Comparison of ENCODE assay signal across 11 cellular contexts in genomic region chr13:30033681-30034447, GRCh38.
A peak's percentile ranks its signal among the peaks of the same experiment; 100 is the strongest.
DNase-seq lines count a peak whose midpoint lies in the region; ATAC-seq, FAIRE-seq and TF ChIP-seq lines count a peak whose summit lies in the region.
"Had no signal": no experiment of that assay in that cellular context is flagged by ENCODE, and none has a peak within 500 bp of the region (broad histone marks: within the 10 kb centered on the region; RNA-seq: fewer than 3 reads in every experiment).

No MANE protein-coding gene starts in this region.

- no peaks in the 10 kb centered on the region for H3K27me3 Mint-ChIP-seq in activated naive CD4-positive, alpha-beta T cell treated with anti-CD3 and anti-CD28 coated beads for 36 hours (ENCODE audit: low read depth)
- H3K27me3 Mint-ChIP-seq in stimulated activated naive B cell treated with anti-CD40 and anti-IgM and Interleukin-4, amounts not matched to agents 10 μg/mL and 1 μg/mL and 100 μg/mL, for 72 hours = peaks cover 11 to 15% of the 10 kb centered on the region in 2 donors

- TF ChIP-seq CTCF in fibroblast of pulmonary artery (IDR thresholded peaks at IDR 0.05; ENCODE audit: low read length, missing control alignments) = no peak

- no peak overlapping the region for H3K4me3 ChIP-seq in fibroblast of pulmonary artery (replicated peaks; ENCODE audit: low read depth, low read length)

- no peaks in the 10 kb centered on the region for H3K9me3 Mint-ChIP-seq in stimulated activated effector memory CD8-positive, alpha-beta T cell treated with anti-CD3 and anti-CD28 coated beads, Interleukin-12 subunit alpha, Interleukin-12 subunit beta, amount 100 ng/mL, for 72 hours
- H3K9me3 Mint-ChIP-seq in activated naive CD4-positive, alpha-beta T cell treated with anti-CD3 and anti-CD28 coated beads for 36 hours = no peaks in the 10 kb centered on the region
- no peaks in the 10 kb centered on the region for H3K9me3 Mint-ChIP-seq in stimulated activated naive B cell treated with anti-CD40 and anti-IgM and Interleukin-4, amounts not matched to agents 10 μg/mL and 1 μg/mL and 100 μg/mL, for 72 hours
- H3K9me3 Mint-ChIP-seq: activated naive CD4-positive, alpha-beta T cell treated with anti-CD3 and anti-CD28 coated beads, Interleukin-2, amount 50 U/mL, for 72 hours had no signal

- peaks cover 9% of the 10 kb centered on the region for H3K4me1 Mint-ChIP-seq in stimulated activated effector memory CD8-positive, alpha-beta T cell treated with anti-CD3 and anti-CD28 coated beads, Interleukin-12 subunit alpha, Interleukin-12 subunit beta, amount 100 ng/mL, for 72 hours
- H3K4me1 Mint-ChIP-seq in activated naive CD4-positive, alpha-beta T cell treated with anti-CD3 and anti-CD28 coated beads for 36 hours (ENCODE audit: low read depth) = no peaks in the 10 kb centered on the region
- no peaks in the 10 kb centered on the region for H3K4me1 Mint-ChIP-seq in stimulated activated naive B cell treated with anti-CD40 and anti-IgM and Interleukin-4, amounts not matched to agents 10 μg/mL and 1 μg/mL and 100 μg/mL, for 72 hours

- intact Hi-C loops in activated naive CD4-positive, alpha-beta T cell treated with anti-CD3 and anti-CD28 coated beads for 36 hours (cut with micrococcal nuclease) = no loop called here

- peak; percentile 69 for DNase-seq in H4 (ENCODE audit: low spot score)
- DNase-seq in RCC 7860 (ENCODE audit: low spot score) = peak; percentile 29
- DNase-seq in fibroblast of pulmonary artery (ENCODE audit: low read depth) = peak; percentile 59
- no peak for DNase-seq in stimulated activated effector memory CD8-positive, alpha-beta T cell treated with anti-CD3 and anti-CD28 coated beads, Interleukin-12 subunit alpha, Interleukin-12 subunit beta, amount 100 ng/mL, for 72 hours (ENCODE audit: low spot score in 2 of 2)
- DNase-seq in activated naive CD4-positive, alpha-beta T cell treated with anti-CD3 and anti-CD28 coated beads for 36 hours = no peak
- no peak for DNase-seq in stimulated activated naive CD4-positive, alpha-beta T cell treated with Interleukin-2 at 50 U/mL for 16 hours (lab: John Stamatoyannopoulos, UW)
- DNase-seq in stimulated activated naive B cell treated with anti-CD40 and anti-IgM and Interleukin-4, amounts not matched to agents 10 μg/mL and 1 μg/mL and 100 μg/mL, for 72 hours = no peak
- DNase-seq: NCI-H1092, T-helper 1 cell had no signal

- H3K36me3 Mint-ChIP-seq in stimulated activated effector memory CD8-positive, alpha-beta T cell treated with anti-CD3 and anti-CD28 coated beads, Interleukin-12 subunit alpha, Interleukin-12 subunit beta, amount 100 ng/mL, for 72 hours = no peaks in the 10 kb centered on the region
- H3K36me3 Mint-ChIP-seq in activated naive CD4-positive, alpha-beta T cell treated with anti-CD3 and anti-CD28 coated beads for 36 hours (ENCODE audit: low read depth) = no peaks in the 10 kb centered on the region
- H3K36me3 Mint-ChIP-seq in stimulated activated naive B cell treated with anti-CD40 and anti-IgM and Interleukin-4, amounts not matched to agents 10 μg/mL and 1 μg/mL and 100 μg/mL, for 72 hours = no peaks in the 10 kb centered on the region
- H3K36me3 Mint-ChIP-seq: activated naive CD4-positive, alpha-beta T cell treated with anti-CD3 and anti-CD28 coated beads, Interleukin-2, amount 50 U/mL, for 72 hours had no signal

- peak; percentile 87 for ATAC-seq in stimulated activated effector memory CD8-positive, alpha-beta T cell treated with anti-CD3 and anti-CD28 coated beads, Interleukin-12 subunit alpha, Interleukin-12 subunit beta, amount 100 ng/mL, for 72 hours
- no peak for ATAC-seq in GM18867 (IDR thresholded peaks at IDR 0.05; ENCODE audit: unreplicated experiment)
- ATAC-seq in stimulated activated naive B cell treated with anti-CD40 and anti-IgM and Interleukin-4, amounts not matched to agents 10 μg/mL and 1 μg/mL and 100 μg/mL, for 72 hours (replicated peaks) = no peak

- no peak overlapping the region for H3K4me3 Mint-ChIP-seq in stimulated activated effector memory CD8-positive, alpha-beta T cell treated with anti-CD3 and anti-CD28 coated beads, Interleukin-12 subunit alpha, Interleukin-12 subunit beta, amount 100 ng/mL, for 72 hours
- no peak overlapping the region for H3K4me3 Mint-ChIP-seq in activated naive CD4-positive, alpha-beta T cell treated with anti-CD3 and anti-CD28 coated beads for 36 hours
- no peak overlapping the region for H3K4me3 Mint-ChIP-seq in stimulated activated naive B cell treated with anti-CD40 and anti-IgM and Interleukin-4, amounts not matched to agents 10 μg/mL and 1 μg/mL and 100 μg/mL, for 72 hours

- no peak overlapping the region for H3K27ac Mint-ChIP-seq in stimulated activated effector memory CD8-positive, alpha-beta T cell treated with anti-CD3 and anti-CD28 coated beads, Interleukin-12 subunit alpha, Interleukin-12 subunit beta, amount 100 ng/mL, for 72 hours
- no peak overlapping the region for H3K27ac Mint-ChIP-seq in activated naive CD4-positive, alpha-beta T cell treated with anti-CD3 and anti-CD28 coated beads for 36 hours
- no peak overlapping the region for H3K27ac Mint-ChIP-seq in stimulated activated naive B cell treated with anti-CD40 and anti-IgM and Interleukin-4, amounts not matched to agents 10 μg/mL and 1 μg/mL and 100 μg/mL, for 72 hours
- H3K27ac Mint-ChIP-seq: activated naive CD4-positive, alpha-beta T cell treated with anti-CD3 and anti-CD28 coated beads, Interleukin-2, amount 50 U/mL, for 72 hours had no signal

- CTCF ChIA-PET in activated naive CD4-positive, alpha-beta T cell treated with anti-CD3 and anti-CD28 coated beads for 36 hours (lab: Charles Lee) = interaction anchor here (0.5 kb wide), 1 partner anchor 358 kb away, joined by 5 read pairs; no protein-coding TSS in a partner anchor

- FAIRE-seq in RCC 7860 (lab: Jason Lieb, UNC) = no peak

Comparison
In these comparisons a context has a peak if more than half of its experiments do, and no peak if none do; other contexts are left out.
1. DNase-seq: peak in H4 (single experiment), RCC 7860 (single experiment) and fibroblast of pulmonary artery (single experiment); none in stimulated activated effector memory CD8-positive, alpha-beta T cell treated with anti-CD3 and anti-CD28 coated beads, Interleukin-12 subunit alpha, Interleukin-12 subunit beta, amount 100 ng/mL, for 72 hours (0 of 2), activated naive CD4-positive, alpha-beta T cell treated with anti-CD3 and anti-CD28 coated beads for 36 hours (single experiment), stimulated activated naive CD4-positive, alpha-beta T cell treated with Interleukin-2 at 50 U/mL for 16 hours (single experiment) and stimulated activated naive B cell treated with anti-CD40 and anti-IgM and Interleukin-4, amounts not matched to agents 10 μg/mL and 1 μg/mL and 100 μg/mL, for 72 hours (single experiment).